In the genomic region with DNA sequence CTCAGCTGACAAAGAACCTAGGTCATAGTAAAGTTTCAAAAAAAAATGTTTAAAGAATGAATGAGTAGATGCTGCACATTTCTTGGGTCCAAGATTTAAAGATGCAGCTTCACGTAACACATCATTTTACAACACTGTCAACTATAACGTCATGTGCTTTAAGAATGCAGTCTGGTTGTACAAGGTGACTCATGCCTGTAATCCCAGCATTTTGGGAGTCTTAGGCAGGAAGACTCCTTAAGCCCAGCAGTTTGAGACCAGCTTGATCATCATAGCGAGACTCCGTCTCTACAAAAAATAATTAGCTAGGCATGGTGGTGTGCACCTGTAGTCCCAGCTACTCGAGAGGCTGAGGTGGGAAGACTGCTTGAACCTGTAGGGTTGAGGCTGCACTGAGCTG, we compare ENCODE assay signal across 25 cellular contexts. TPM values are rescaled to one million over a fixed set of nuclear protein-coding genes. Genes with fewer than 3 reads are reported as not detected.
DNase-seq lines count a peak whose midpoint lies in the region; ATAC-seq and TF ChIP-seq lines count a peak whose summit lies in the region.
"Had no signal": no experiment of that assay in that cellular context is flagged by ENCODE, and none has a peak within 500 bp of the region (broad histone marks: within the 10 kb centered on the region; RNA-seq: fewer than 3 reads in every experiment).

No MANE protein-coding gene starts in this region.

- TF ChIP-seq CTCF in HEK293 (tag by site-specific recombination; IDR thresholded peaks at IDR 0.05) (no peak), foreskin fibroblast (IDR thresholded peaks at IDR 0.05; ENCODE audit: low read depth, low read length) (no peak), esophagus squamous epithelium (IDR thresholded peaks at IDR 0.05) (no peak)

- H3K9me3 ChIP-seq in HEK293 (ENCODE audit: control insufficient read depth, insufficient read depth, low read depth, low read length), result no peaks in the 10 kb centered on the region
- no peaks in the 10 kb centered on the region for H3K9me3 ChIP-seq in esophagus squamous epithelium
- H3K9me3 ChIP-seq: BLaER1 treated with 17β-estradiol and CSF1 and Interleukin-3, amounts not matched to agents 10 nM and 100 nM; MG63; upper lobe of right lung had no signal

- H3K27me3 ChIP-seq in esophagus squamous epithelium, result no peaks in the 10 kb centered on the region
- H3K27me3 ChIP-seq: BLaER1 treated with 17β-estradiol and CSF1 and Interleukin-3, amounts not matched to agents 10 nM and 100 nM; MG63; upper lobe of right lung had no signal

- peaks cover 29 to 34% of the 10 kb centered on the region in 2 experiments for H3K36me3 ChIP-seq in HEK293 (ENCODE audit: control insufficient read depth in 2 of 2, insufficient read depth in 1 of 2, low read length in 2 of 2)
- peaks cover 0 to 82% (median 6%) of the 10 kb centered on the region in 3 donors for H3K36me3 ChIP-seq in esophagus squamous epithelium
- H3K36me3 ChIP-seq: MG63 had no signal

- 77 to 82% methylated on average over 5 of the region's 5 CpGs for WGBS in esophagus squamous epithelium, 2 donors

- POLR2A ChIA-PET in HEK293 (lab: Yijun Ruan, JAX), result interaction anchor here (0.7 to 2.3 kb wide), 4 partner anchors 112 to 168 kb away, joined by 4 to 9 read pairs (median 4); no protein-coding TSS in a partner anchor

- CTCF ChIA-PET in HEK293 (lab: Yijun Ruan, JAX), result interaction anchor here (0.5 to 2.5 kb wide), 5 partner anchors 21 to 428 kb away, joined by 3 to 12 read pairs (median 6); no protein-coding TSS in a partner anchor

- H3K4me1 ChIP-seq in HEK293 (ENCODE audit: control insufficient read depth, insufficient read depth, low read length) (no peaks in the 10 kb centered on the region), esophagus squamous epithelium (peaks cover 0 to 13% (median 0%) of the 10 kb centered on the region in 3 donors)
- H3K4me1 ChIP-seq: upper lobe of right lung had no signal

- intact Hi-C loops in esophagus squamous epithelium (cut with DNase I), result no loop called here

- no peak for ATAC-seq in GM19023 (IDR thresholded peaks at IDR 0.05; ENCODE audit: unreplicated experiment)
- ATAC-seq in HG02885 (IDR thresholded peaks at IDR 0.05; ENCODE audit: poor library complexity, unreplicated experiment), result no peak
- ATAC-seq: GM12878, left colon, upper lobe of right lung had no signal

- H3K27ac ChIP-seq in HEK293 (ENCODE audit: extremely low read depth, low read depth, low read length), result no peak overlapping the region
- H3K27ac ChIP-seq in esophagus squamous epithelium, result no peak overlapping the region
- H3K27ac ChIP-seq: BLaER1 treated with 17β-estradiol and CSF1 and Interleukin-3, amounts not matched to agents 10 nM and 100 nM; RWPE1; SK-N-MC; upper lobe of right lung had no signal

- H3K4me3 ChIP-seq in HEK293 (ENCODE audit: low read depth, low read length) (no peak overlapping the region), foreskin fibroblast (ENCODE audit: low read depth in 1 of 2, low read length in 2 of 2) (no peak overlapping the region), esophagus squamous epithelium (no peak overlapping the region)
- H3K4me3 ChIP-seq: BLaER1 treated with 17β-estradiol and CSF1 and Interleukin-3, amounts not matched to agents 10 nM and 100 nM; GM12878; MG63; SK-N-MC; upper lobe of right lung had no signal

- TF ChIP-seq POLR2A in esophagus squamous epithelium (IDR thresholded peaks at IDR 0.05), result no peak

- DNase-seq in A172 (ENCODE audit: low spot score) (peak; percentile 29), amniotic epithelial cell (ENCODE audit: low read depth) (peak; percentile 85), foreskin fibroblast (peak; percentile 46 to 62), esophagus squamous epithelium (lab: John Stamatoyannopoulos, UW) (no peak), 8988T (no peak)
- DNase-seq: activated CD4-positive, alpha-beta T cell treated with anti-CD3 and anti-CD28 coated beads, Interleukin-2, amount 10 ng/mL, durations not matched to agents 7 days and 5 days; activated naive CD4-positive, alpha-beta T cell treated with anti-CD3 and anti-CD28 coated beads, Interleukin-2, amount 50 U/mL, for 16 hours; anterior cingulate cortex; central memory CD4-positive, alpha-beta T cell; COR-L47; DMS79; foreskin melanocyte; H9; left colon; MG63; NCI-H526; substantia nigra; upper lobe of right lung had no signal

TF ChIP-seq in HEK293, 187 proteins besides CTCF, POLR2A, EP300 and RAD21:
- TF ChIP-seq ZNF785 (tag by site-specific recombination; IDR thresholded peaks at IDR 0.05) (no peak), ZNF473 (tag by site-specific recombination; IDR thresholded peaks at IDR 0.05) (no peak), ZBTB21 (tag by site-specific recombination; IDR thresholded peaks at IDR 0.05) (peak; percentile 42; the same call in 1 of the 2 replicates), ZNF510 (tag by site-specific recombination; IDR thresholded peaks at IDR 0.05; ENCODE audit: insufficient replicate concordance) (no peak), ZNF629 (tag by site-specific recombination; IDR thresholded peaks at IDR 0.05) (peak; percentile 61)
TF ChIP-seq in HEK293: peak in this region for 2.

RNA-seq across cellular contexts. Expression of gene SLC17A5, which starts 21.9 kb away (rescaled TPM):
- total RNA-seq in A172 (2014; rRNA removed; shearing (Covaris generic)), result 13.0 and 15.3 TPM in 2 replicates
- 10 to 100 TPM in 2 of 4 donors, 1 to 10 TPM in 2; 6.7 to 13.7 (median 9.9) TPM for total RNA-seq in esophagus squamous epithelium

Comparison
In these comparisons a context has a peak if more than half of its experiments do, and no peak if none do; other contexts are left out.
1. DNase-seq: peak in A172 (single experiment), amniotic epithelial cell (single experiment) and foreskin fibroblast (2 of 2); none in esophagus squamous epithelium (single experiment) and 8988T (single experiment).